In genomic region chr4:165806613-165807012, GRCh38 we compare ENCODE assay signal across 1 cellular context.
TF ChIP-seq lines count a peak whose summit lies in the region.

No MANE protein-coding gene starts in this region.

TF ChIP-seq in K562, 482 proteins besides CTCF, POLR2A, EP300 and RAD21 (continued from another document):
- TF ChIP-seq MAFF (IDR thresholded peaks at IDR 0.05; ENCODE audit: low read length) (peak; percentile 13; the same call in 1 of the 2 replicates), ARHGAP35 (IDR thresholded peaks at IDR 0.05; ENCODE audit: partially characterized antibody) (no peak), MAFG (tag; conservative IDR thresholded peaks at IDR 0.05) (0 out of 2 replicates have a peak, but pooled peaks have one; percentile 8), RBM22 (IDR thresholded peaks at IDR 0.05; ENCODE audit: low read depth, low read length, poor library complexity, severe bottlenecking) (no peak), TARDBP (IDR thresholded peaks at IDR 0.05) (no peak)
